Comparison of ENCODE assay signal across 1 cellular context in the genomic region with DNA sequence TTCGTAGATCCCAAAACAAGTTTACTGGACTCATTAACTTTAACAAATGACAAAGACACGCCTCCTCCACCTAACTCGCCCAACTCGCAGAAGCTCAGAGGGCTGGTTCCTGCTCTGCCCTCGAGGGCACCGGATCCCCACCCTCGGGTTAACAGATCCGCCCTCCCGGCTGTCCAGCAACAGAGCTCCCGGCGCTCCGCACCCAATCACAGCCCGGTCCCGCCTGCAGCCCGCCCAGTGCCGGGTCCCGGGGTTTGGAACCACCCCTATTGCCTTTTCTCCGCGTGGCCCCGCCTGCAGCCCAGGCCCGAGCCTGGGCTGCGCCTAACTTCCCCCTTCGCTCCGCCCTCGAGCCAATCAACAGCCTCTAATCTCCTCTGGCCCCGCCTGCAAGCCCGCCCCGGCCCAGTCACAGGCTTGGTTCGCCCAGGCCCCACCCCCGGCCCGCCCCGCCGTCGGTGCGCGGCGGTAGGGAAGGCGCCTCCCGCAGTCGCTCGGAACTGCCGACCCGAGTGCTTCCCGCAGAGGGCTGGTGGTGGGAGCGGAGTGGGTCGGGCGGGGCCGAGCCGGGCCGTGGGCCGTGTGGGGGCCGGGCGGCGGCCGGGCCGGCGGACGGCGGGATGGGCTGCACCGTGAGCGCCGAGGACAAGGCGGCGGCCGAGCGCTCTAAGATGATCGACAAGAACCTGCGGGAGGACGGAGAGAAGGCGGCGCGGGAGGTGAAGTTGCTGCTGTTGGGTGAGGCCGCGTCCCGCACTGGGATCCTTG.
A peak's percentile ranks its signal among the peaks of the same experiment; 100 is the strongest.
TF ChIP-seq lines count a peak whose summit lies in the region.

Gene GNAI2, plus strand, starts transcription at position 489 of the 768 bp plus-strand sequence. Its CDS starts 132 bp downstream, at position 621.

TF ChIP-seq in HepG2, 621 proteins besides CTCF, POLR2A, EP300 and RAD21 (continued from another document and continues in another):
- TF ChIP-seq KIAA2018 (CRISPR knock-in tag; IDR thresholded peaks at IDR 0.05; ENCODE audit: borderline replicate concordance) = no peak
- TF ChIP-seq ZNF607 (CRISPR knock-in tag; IDR thresholded peaks at IDR 0.05; ENCODE audit: borderline replicate concordance) = no peak
- TF ChIP-seq ZNF512B (CRISPR knock-in tag; IDR thresholded peaks at IDR 0.05; ENCODE audit: borderline replicate concordance) = no peak
- peak in 1 of 2 experiments; percentile 76; a peak in 2 of 4 replicates for TF ChIP-seq MAFK (conservative IDR thresholded peaks at IDR 0.05 in 1 of 2, IDR thresholded peaks at IDR 0.05 in 1 of 2; ENCODE audit: low read length in 2 of 2)
- no peak for TF ChIP-seq ZNF7 (CRISPR knock-in tag; IDR thresholded peaks at IDR 0.05)
- TF ChIP-seq CCAR2 (optimal IDR thresholded peaks at IDR 0.05; ENCODE audit: low read depth, low read length) = no peak
- TF ChIP-seq ZNF713 (CRISPR knock-in tag; IDR thresholded peaks at IDR 0.05) = no peak
- no peak for TF ChIP-seq DNMT1 (CRISPR knock-in tag; IDR thresholded peaks at IDR 0.05)
- no peak for TF ChIP-seq BRF2 (CRISPR knock-in tag; IDR thresholded peaks at IDR 0.05)
- TF ChIP-seq, protein P1, sequence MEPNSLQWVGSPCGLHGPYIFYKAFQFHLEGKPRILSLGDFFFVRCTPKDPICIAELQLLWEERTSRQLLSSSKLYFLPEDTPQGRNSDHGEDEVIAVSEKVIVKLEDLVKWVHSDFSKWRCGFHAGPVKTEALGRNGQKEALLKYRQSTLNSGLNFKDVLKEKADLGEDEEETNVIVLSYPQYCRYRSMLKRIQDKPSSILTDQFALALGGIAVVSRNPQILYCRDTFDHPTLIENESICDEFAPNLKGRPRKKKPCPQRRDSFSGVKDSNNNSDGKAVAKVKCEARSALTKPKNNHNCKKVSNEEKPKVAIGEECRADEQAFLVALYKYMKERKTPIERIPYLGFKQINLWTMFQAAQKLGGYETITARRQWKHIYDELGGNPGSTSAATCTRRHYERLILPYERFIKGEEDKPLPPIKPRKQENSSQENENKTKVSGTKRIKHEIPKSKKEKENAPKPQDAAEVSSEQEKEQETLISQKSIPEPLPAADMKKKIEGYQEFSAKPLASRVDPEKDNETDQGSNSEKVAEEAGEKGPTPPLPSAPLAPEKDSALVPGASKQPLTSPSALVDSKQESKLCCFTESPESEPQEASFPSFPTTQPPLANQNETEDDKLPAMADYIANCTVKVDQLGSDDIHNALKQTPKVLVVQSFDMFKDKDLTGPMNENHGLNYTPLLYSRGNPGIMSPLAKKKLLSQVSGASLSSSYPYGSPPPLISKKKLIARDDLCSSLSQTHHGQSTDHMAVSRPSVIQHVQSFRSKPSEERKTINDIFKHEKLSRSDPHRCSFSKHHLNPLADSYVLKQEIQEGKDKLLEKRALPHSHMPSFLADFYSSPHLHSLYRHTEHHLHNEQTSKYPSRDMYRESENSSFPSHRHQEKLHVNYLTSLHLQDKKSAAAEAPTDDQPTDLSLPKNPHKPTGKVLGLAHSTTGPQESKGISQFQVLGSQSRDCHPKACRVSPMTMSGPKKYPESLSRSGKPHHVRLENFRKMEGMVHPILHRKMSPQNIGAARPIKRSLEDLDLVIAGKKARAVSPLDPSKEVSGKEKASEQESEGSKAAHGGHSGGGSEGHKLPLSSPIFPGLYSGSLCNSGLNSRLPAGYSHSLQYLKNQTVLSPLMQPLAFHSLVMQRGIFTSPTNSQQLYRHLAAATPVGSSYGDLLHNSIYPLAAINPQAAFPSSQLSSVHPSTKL (CRISPR knock-in tag; IDR thresholded peaks at IDR 0.05) = no peak
- TF ChIP-seq REL (CRISPR knock-in tag; conservative IDR thresholded peaks at IDR 0.05) = no peak
- no peak for TF ChIP-seq PITX1 (CRISPR knock-in tag; IDR thresholded peaks at IDR 0.05)
- no peak for TF ChIP-seq FIP1L1 (IDR thresholded peaks at IDR 0.05; ENCODE audit: borderline replicate concordance, insufficient read depth, low read depth, low read length)
- TF ChIP-seq BRD4 (CRISPR knock-in tag; IDR thresholded peaks at IDR 0.05) = no peak
- TF ChIP-seq TGIF2 (CRISPR knock-in tag; IDR thresholded peaks at IDR 0.05) = no peak
- no peak for TF ChIP-seq NRL (CRISPR knock-in tag; IDR thresholded peaks at IDR 0.05; ENCODE audit: borderline replicate concordance)
- peak; percentile 78; the same call in 1 of the 2 replicates for TF ChIP-seq ZFP82 (CRISPR knock-in tag; IDR thresholded peaks at IDR 0.05; ENCODE audit: borderline replicate concordance)
- TF ChIP-seq ZNF367 (CRISPR knock-in tag; IDR thresholded peaks at IDR 0.05; ENCODE audit: borderline replicate concordance) = no peak
- TF ChIP-seq LBX2 (CRISPR knock-in tag; IDR thresholded peaks at IDR 0.05; ENCODE audit: borderline replicate concordance) = no peak
- TF ChIP-seq NFE2L1 (CRISPR knock-in tag; IDR thresholded peaks at IDR 0.05; ENCODE audit: borderline replicate concordance) = no peak
- TF ChIP-seq, protein P2, sequence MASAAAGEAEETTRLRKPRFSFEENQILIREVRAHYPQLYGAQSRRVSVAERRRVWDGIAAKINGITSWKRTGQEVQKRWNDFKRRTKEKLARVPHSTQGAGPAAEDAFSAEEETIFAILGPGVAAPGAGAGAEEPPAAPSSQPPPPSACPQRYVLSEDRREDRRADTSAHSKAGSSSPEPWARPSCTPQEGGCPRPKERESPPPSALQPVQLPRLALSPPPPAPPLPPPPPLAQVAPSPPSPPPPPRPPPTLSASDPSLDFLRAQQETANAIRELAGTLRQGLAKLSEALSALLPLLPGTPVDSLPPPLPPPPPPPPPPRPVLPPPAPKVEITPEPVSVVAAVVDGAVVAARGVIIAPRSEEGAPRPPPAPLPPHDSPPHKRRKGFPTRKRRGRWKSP (CRISPR knock-in tag; IDR thresholded peaks at IDR 0.05) = 0 out of 2 replicates have a peak, but pooled peaks have one; percentile 54
- no peak; the same call in 1 of the 2 replicates for TF ChIP-seq ZNF772 (CRISPR knock-in tag; IDR thresholded peaks at IDR 0.05)
- TF ChIP-seq, protein P3, sequence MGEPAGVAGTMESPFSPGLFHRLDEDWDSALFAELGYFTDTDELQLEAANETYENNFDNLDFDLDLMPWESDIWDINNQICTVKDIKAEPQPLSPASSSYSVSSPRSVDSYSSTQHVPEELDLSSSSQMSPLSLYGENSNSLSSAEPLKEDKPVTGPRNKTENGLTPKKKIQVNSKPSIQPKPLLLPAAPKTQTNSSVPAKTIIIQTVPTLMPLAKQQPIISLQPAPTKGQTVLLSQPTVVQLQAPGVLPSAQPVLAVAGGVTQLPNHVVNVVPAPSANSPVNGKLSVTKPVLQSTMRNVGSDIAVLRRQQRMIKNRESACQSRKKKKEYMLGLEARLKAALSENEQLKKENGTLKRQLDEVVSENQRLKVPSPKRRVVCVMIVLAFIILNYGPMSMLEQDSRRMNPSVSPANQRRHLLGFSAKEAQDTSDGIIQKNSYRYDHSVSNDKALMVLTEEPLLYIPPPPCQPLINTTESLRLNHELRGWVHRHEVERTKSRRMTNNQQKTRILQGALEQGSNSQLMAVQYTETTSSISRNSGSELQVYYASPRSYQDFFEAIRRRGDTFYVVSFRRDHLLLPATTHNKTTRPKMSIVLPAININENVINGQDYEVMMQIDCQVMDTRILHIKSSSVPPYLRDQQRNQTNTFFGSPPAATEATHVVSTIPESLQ (CRISPR knock-in tag; conservative IDR thresholded peaks at IDR 0.05) = no peak
- TF ChIP-seq FOXJ3 (CRISPR knock-in tag; IDR thresholded peaks at IDR 0.05; ENCODE audit: borderline replicate concordance) = no peak
- TF ChIP-seq, protein P4, sequence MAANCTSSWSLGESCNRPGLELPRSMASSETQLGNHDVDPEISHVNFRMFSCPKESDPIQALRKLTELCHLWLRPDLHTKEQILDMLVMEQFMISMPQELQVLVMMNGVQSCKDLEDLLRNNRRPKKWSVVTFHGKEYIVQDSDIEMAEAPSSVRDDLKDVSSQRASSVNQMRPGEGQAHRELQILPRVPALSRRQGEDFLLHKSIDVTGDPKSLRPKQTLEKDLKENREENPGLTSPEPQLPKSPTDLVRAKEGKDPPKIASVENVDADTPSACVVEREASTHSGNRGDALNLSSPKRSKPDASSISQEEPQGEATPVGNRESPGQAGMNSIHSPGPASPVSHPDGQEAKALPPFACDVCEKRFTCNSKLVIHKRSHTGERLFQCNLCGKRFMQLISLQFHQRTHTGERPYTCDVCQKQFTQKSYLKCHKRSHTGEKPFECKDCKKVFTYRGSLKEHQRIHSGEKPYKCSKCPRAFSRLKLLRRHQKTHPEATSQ (CRISPR knock-in tag; IDR thresholded peaks at IDR 0.05; ENCODE audit: borderline replicate concordance) = no peak
- no peak for TF ChIP-seq GZF1 (CRISPR knock-in tag; IDR thresholded peaks at IDR 0.05)
